8 cellular contexts compared by ENCODE assay signal in the genomic region with DNA sequence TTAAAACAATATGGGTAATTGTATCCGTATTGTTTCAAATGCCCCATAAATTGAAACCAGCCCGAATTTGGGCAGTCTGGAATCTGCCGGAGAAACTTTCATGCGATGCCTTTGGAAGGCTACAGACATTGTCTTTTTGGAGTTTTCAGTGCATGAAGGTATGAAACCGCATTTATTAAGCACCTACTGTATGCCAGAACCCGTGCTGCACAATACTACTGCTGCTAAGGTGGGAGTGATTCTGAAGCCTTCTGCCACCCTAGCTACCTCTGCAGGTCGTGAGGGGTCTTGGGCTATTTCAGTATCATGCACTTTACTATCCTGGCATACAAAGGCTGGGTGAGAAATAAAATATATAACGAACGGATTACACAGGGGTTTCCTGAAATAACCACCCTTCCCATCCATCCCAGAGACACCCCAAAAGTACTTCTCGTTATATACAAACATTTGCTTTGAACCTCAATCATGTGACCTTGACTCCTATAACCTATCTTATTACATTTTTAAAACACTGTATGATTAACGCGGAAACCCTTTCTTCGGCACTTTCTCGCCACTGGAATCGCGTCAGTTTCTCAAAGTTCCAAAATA. TPM values are rescaled to one million over a fixed set of nuclear protein-coding genes. Genes with fewer than 3 reads are reported as not detected.
DNase-seq lines count a peak whose midpoint lies in the region; ATAC-seq and TF ChIP-seq lines count a peak whose summit lies in the region.

No MANE protein-coding gene starts in this region.

- TF ChIP-seq CTCF in right atrium auricular region (IDR thresholded peaks at IDR 0.05), result no peak
- TF ChIP-seq CTCF in brain microvascular endothelial cell (IDR thresholded peaks at IDR 0.05; ENCODE audit: low read depth, low read length, missing control alignments), result no peak
- TF ChIP-seq CTCF in vagina (IDR thresholded peaks at IDR 0.05), result no peak

- no peak overlapping the region for H2BK5ac ChIP-seq in mesendoderm (ENCODE audit: low read length)

- peak overlapping the region; percentile 56 for H3K4me2 ChIP-seq in mesendoderm (ENCODE audit: low read length)

- H3K4ac ChIP-seq in mesendoderm (ENCODE audit: low read depth, low read length), result no peak overlapping the region

- intact Hi-C loops in left cardiac atrium (cut with DNase I) (loop anchor here in 1 of 2 donors (10.0 kb wide), 1 partner anchor 410 kb away; no protein-coding TSS in a partner anchor), vagina (cut with DNase I) (loop anchor here (10.0 kb wide), 1 partner anchor 1540 kb away; no protein-coding TSS in a partner anchor)

- H4K5ac ChIP-seq in mesendoderm (ENCODE audit: low read length), result no peak overlapping the region

- H3K9ac ChIP-seq in mesendoderm (ENCODE audit: low read length), result peak overlapping the region; percentile 76

- H3K79me2 ChIP-seq in mesendoderm (ENCODE audit: control insufficient read depth, insufficient read depth, low read length), result no peaks in the 10 kb centered on the region

- DNase-seq in right atrium auricular region (ENCODE audit: low spot score), result no peak
- no peak for DNase-seq in left cardiac atrium
- no peak for DNase-seq in brain microvascular endothelial cell
- no peak for DNase-seq in mesendoderm
- no peak for DNase-seq in vagina (ENCODE audit: extremely low spot score in 2 of 2)
- no peak for DNase-seq in LoVo (ENCODE audit: low spot score)
- DNase-seq in activated gamma-delta T cell (lab: John Stamatoyannopoulos, UW), result no peak
- DNase-seq in activated CD4-positive, CD25-positive, alpha-beta regulatory T cell (lab: John Stamatoyannopoulos, UW), result no peak

- no peak overlapping the region for H2AK5ac ChIP-seq in mesendoderm (ENCODE audit: low read length)

- peaks cover 2% of the 10 kb centered on the region for H3K79me1 ChIP-seq in mesendoderm (ENCODE audit: low read length)

- H3K27me3 ChIP-seq in right atrium auricular region, result no peaks in the 10 kb centered on the region
- no peaks in the 10 kb centered on the region for H3K27me3 ChIP-seq in brain microvascular endothelial cell (replicated peaks)
- H3K27me3 ChIP-seq in mesendoderm (ENCODE audit: insufficient read depth, low read length, poor library complexity), result no peaks in the 10 kb centered on the region
- H3K27me3 ChIP-seq in vagina, result no peaks in the 10 kb centered on the region

- peak overlapping the region; percentile 100 for H3K18ac ChIP-seq in mesendoderm (ENCODE audit: low read length)

- no peak overlapping the region for H2BK15ac ChIP-seq in mesendoderm (replicated peaks; ENCODE audit: low read depth)

- no CpG with 5 or more reads among the region's 16 CpGs for WGBS in mesendoderm (ENCODE audit: extremely low coverage, insufficient coverage, low lambda C conversion rate)

- in situ Hi-C loops in brain microvascular endothelial cell (cut with HindIII; ENCODE audit: low pct_ligation_motif_present, low sequenced_read_pairs), result no loop called here

- no peak overlapping the region for H2BK120ac ChIP-seq in mesendoderm (ENCODE audit: low read depth, low read length)

- H3K27ac ChIP-seq in right atrium auricular region (peak overlapping the region; percentile 98), brain microvascular endothelial cell (no peak overlapping the region), mesendoderm (ENCODE audit: low read depth, low read length) (no peak overlapping the region), vagina (peak overlapping the region; percentile 98)

- peak overlapping the region; percentile 82 for H3K56ac ChIP-seq in mesendoderm (ENCODE audit: low read length)

- no peak for ATAC-seq in left cardiac atrium

- TF ChIP-seq POLR2A in vagina (IDR thresholded peaks at IDR 0.05), result peak in 1 of 2 donors; percentile 64

- no peak overlapping the region for H4K8ac ChIP-seq in mesendoderm (ENCODE audit: low read depth, low read length)

- peaks cover 0 to 31% of the 10 kb centered on the region in 2 donors for H3K4me1 ChIP-seq in right atrium auricular region
- H3K4me1 ChIP-seq in mesendoderm (ENCODE audit: control insufficient read depth, low read depth, low read length), result peaks cover 2% of the 10 kb centered on the region
- peaks cover 29% of the 10 kb centered on the region for H3K4me1 ChIP-seq in vagina

- H3K36me3 ChIP-seq in right atrium auricular region (no peaks in the 10 kb centered on the region), brain microvascular endothelial cell (replicated peaks) (no peaks in the 10 kb centered on the region), mesendoderm (ENCODE audit: control insufficient read depth, insufficient read depth, low read length) (no peaks in the 10 kb centered on the region), vagina (no peaks in the 10 kb centered on the region)

- H3K4me3 ChIP-seq in right atrium auricular region, result peak overlapping the region; percentile 92 to 97
- peak overlapping the region; percentile 68 for H3K4me3 ChIP-seq in brain microvascular endothelial cell (ENCODE audit: low read depth, low read length)
- peak overlapping the region; percentile 47 for H3K4me3 ChIP-seq in mesendoderm (ENCODE audit: low read length)
- peak overlapping the region; percentile 94 to 95 for H3K4me3 ChIP-seq in vagina

- no peak overlapping the region for H3K23ac ChIP-seq in mesendoderm (ENCODE audit: low read length)

- H3K9me3 ChIP-seq in right atrium auricular region, result peaks cover 0 to 7% of the 10 kb centered on the region in 2 donors
- H3K9me3 ChIP-seq in vagina, result no peaks in the 10 kb centered on the region

RNA-seq across cellular contexts. Expression of a gene that starts 1.0 kb away (rescaled TPM):
- total RNA-seq in right atrium auricular region (10 to 100 TPM; 30.1 to 41.1 TPM), left cardiac atrium (10 to 100 TPM; 84.1 to 95.5 TPM), vagina (27.3 TPM)
- polyA plus RNA-seq in mesendoderm (2013, experiment 1 of 2), result 29.1 TPM
- 29.8 TPM for polyA plus RNA-seq in mesendoderm (2013, experiment 2 of 2)

Comparison
In these comparisons a context has a peak if more than half of its experiments do, and no peak if none do; other contexts are left out.
1. H3K27ac ChIP-seq: peak in right atrium auricular region (2 of 2) and vagina (single experiment); none in brain microvascular endothelial cell (single experiment) and mesendoderm (single experiment).
2. Peak in every context shown above with its lines, with median percentiles within 50 percentile points of each other: H3K4me3 ChIP-seq.